2 cellular contexts compared by ENCODE assay signal in genomic region chr1:8879348-8880067, GRCh38.
TF ChIP-seq lines count a peak whose summit lies in the region.

No MANE protein-coding gene starts in this region.

TF ChIP-seq in A549, 52 proteins besides CTCF, POLR2A, EP300 and RAD21 (continued from another document):
- TF ChIP-seq BCL3 (IDR thresholded peaks at IDR 0.05) (no peak), USF2 (IDR thresholded peaks at IDR 0.05) (peak; percentile 36; the same call in 1 of the 2 replicates), JUN (IDR thresholded peaks at IDR 0.05) (peak in 1 of 2 experiments; percentile 18; a peak in 1 of 5 replicates), MYC (IDR thresholded peaks at IDR 0.05; ENCODE audit: borderline replicate concordance, low read length) (no peak), MAFK (IDR thresholded peaks at IDR 0.05; ENCODE audit: partially characterized antibody) (no peak)

TF ChIP-seq in GM23338, 12 proteins besides CTCF, POLR2A, EP300 and RAD21 (continued from another document):
- TF ChIP-seq, protein P1, sequence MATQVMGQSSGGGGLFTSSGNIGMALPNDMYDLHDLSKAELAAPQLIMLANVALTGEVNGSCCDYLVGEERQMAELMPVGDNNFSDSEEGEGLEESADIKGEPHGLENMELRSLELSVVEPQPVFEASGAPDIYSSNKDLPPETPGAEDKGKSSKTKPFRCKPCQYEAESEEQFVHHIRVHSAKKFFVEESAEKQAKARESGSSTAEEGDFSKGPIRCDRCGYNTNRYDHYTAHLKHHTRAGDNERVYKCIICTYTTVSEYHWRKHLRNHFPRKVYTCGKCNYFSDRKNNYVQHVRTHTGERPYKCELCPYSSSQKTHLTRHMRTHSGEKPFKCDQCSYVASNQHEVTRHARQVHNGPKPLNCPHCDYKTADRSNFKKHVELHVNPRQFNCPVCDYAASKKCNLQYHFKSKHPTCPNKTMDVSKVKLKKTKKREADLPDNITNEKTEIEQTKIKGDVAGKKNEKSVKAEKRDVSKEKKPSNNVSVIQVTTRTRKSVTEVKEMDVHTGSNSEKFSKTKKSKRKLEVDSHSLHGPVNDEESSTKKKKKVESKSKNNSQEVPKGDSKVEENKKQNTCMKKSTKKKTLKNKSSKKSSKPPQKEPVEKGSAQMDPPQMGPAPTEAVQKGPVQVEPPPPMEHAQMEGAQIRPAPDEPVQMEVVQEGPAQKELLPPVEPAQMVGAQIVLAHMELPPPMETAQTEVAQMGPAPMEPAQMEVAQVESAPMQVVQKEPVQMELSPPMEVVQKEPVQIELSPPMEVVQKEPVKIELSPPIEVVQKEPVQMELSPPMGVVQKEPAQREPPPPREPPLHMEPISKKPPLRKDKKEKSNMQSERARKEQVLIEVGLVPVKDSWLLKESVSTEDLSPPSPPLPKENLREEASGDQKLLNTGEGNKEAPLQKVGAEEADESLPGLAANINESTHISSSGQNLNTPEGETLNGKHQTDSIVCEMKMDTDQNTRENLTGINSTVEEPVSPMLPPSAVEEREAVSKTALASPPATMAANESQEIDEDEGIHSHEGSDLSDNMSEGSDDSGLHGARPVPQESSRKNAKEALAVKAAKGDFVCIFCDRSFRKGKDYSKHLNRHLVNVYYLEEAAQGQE (IDR thresholded peaks at IDR 0.05; ENCODE audit: unreplicated experiment) = no peak
- no peak for TF ChIP-seq ZNF114 (CRISPR knock-in tag; IDR thresholded peaks at IDR 0.05)
- TF ChIP-seq NANOG (IDR thresholded peaks at IDR 0.05; ENCODE audit: borderline replicate concordance) = no peak
- no peak for TF ChIP-seq EZH2phosphoT487 (IDR thresholded peaks at IDR 0.05; ENCODE audit: unreplicated experiment)
- no peak for TF ChIP-seq POLR2AphosphoS5 (IDR thresholded peaks at IDR 0.05; ENCODE audit: low read depth)
- TF ChIP-seq ZNF462 (CRISPR knock-in tag; IDR thresholded peaks at IDR 0.05) = no peak
- no peak for TF ChIP-seq ZNF331 (CRISPR knock-in tag; IDR thresholded peaks at IDR 0.05; ENCODE audit: low read depth)
